ENCODE assay signal across 1 cellular context in the genomic region with DNA sequence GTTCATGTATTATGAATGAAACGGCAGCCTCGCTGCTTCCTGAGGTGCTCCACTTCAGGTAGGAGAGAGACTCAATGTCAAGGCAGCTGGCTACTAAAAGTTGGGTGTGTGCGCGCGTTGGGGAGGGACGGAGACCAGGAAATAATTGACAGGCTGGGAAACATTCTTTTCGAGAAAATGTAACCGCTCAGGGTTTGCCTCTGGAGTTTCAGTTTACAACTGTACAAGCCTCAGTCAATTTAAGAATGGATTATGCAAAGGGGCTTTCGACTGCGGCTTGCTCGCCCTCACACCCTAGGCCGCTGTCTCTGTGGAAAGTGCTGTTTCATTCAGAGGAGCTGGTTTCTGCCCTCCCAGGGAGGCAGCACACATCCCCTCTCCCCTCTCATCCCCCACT.
TF ChIP-seq lines count a peak whose summit lies in the region.

No MANE protein-coding gene starts in this region.

TF ChIP-seq in K562, 482 proteins besides CTCF, POLR2A, EP300 and RAD21 (continued from another document):
- peak; percentile 57 for TF ChIP-seq BRD9 (IDR thresholded peaks at IDR 0.05; ENCODE audit: low read depth, partially characterized antibody)
- TF ChIP-seq, protein P1, sequence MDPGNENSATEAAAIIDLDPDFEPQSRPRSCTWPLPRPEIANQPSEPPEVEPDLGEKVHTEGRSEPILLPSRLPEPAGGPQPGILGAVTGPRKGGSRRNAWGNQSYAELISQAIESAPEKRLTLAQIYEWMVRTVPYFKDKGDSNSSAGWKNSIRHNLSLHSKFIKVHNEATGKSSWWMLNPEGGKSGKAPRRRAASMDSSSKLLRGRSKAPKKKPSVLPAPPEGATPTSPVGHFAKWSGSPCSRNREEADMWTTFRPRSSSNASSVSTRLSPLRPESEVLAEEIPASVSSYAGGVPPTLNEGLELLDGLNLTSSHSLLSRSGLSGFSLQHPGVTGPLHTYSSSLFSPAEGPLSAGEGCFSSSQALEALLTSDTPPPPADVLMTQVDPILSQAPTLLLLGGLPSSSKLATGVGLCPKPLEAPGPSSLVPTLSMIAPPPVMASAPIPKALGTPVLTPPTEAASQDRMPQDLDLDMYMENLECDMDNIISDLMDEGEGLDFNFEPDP (CRISPR knock-in tag; IDR thresholded peaks at IDR 0.05) = no peak
- TF ChIP-seq, protein P2, sequence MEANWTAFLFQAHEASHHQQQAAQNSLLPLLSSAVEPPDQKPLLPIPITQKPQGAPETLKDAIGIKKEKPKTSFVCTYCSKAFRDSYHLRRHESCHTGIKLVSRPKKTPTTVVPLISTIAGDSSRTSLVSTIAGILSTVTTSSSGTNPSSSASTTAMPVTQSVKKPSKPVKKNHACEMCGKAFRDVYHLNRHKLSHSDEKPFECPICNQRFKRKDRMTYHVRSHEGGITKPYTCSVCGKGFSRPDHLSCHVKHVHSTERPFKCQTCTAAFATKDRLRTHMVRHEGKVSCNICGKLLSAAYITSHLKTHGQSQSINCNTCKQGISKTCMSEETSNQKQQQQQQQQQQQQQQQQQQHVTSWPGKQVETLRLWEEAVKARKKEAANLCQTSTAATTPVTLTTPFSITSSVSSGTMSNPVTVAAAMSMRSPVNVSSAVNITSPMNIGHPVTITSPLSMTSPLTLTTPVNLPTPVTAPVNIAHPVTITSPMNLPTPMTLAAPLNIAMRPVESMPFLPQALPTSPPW (CRISPR knock-in tag; IDR thresholded peaks at IDR 0.05) = no peak
- TF ChIP-seq, protein P3, sequence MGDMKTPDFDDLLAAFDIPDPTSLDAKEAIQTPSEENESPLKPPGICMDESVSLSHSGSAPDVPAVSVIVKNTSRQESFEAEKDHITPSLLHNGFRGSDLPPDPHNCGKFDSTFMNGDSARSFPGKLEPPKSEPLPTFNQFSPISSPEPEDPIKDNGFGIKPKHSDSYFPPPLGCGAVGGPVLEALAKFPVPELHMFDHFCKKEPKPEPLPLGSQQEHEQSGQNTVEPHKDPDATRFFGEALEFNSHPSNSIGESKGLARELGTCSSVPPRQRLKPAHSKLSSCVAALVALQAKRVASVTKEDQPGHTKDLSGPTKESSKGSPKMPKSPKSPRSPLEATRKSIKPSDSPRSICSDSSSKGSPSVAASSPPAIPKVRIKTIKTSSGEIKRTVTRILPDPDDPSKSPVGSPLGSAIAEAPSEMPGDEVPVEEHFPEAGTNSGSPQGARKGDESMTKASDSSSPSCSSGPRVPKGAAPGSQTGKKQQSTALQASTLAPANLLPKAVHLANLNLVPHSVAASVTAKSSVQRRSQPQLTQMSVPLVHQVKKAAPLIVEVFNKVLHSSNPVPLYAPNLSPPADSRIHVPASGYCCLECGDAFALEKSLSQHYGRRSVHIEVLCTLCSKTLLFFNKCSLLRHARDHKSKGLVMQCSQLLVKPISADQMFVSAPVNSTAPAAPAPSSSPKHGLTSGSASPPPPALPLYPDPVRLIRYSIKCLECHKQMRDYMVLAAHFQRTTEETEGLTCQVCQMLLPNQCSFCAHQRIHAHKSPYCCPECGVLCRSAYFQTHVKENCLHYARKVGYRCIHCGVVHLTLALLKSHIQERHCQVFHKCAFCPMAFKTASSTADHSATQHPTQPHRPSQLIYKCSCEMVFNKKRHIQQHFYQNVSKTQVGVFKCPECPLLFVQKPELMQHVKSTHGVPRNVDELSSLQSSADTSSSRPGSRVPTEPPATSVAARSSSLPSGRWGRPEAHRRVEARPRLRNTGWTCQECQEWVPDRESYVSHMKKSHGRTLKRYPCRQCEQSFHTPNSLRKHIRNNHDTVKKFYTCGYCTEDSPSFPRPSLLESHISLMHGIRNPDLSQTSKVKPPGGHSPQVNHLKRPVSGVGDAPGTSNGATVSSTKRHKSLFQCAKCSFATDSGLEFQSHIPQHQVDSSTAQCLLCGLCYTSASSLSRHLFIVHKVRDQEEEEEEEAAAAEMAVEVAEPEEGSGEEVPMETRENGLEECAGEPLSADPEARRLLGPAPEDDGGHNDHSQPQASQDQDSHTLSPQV (IDR thresholded peaks at IDR 0.05) = peak; percentile 22; the same call in 1 of the 2 replicates
- no peak for TF ChIP-seq ZNF253 (CRISPR knock-in tag; conservative IDR thresholded peaks at IDR 0.05)
- TF ChIP-seq PHB2 (IDR thresholded peaks at IDR 0.05; ENCODE audit: low read depth) = no peak
- TF ChIP-seq BMI1 (IDR thresholded peaks at IDR 0.05; ENCODE audit: low read length) = no peak
- TF ChIP-seq PHF21A (IDR thresholded peaks at IDR 0.05; ENCODE audit: borderline replicate concordance, low read depth) = no peak
- no peak for TF ChIP-seq SMARCA5 (IDR thresholded peaks at IDR 0.05)
- TF ChIP-seq LCOR (CRISPR knock-in tag; IDR thresholded peaks at IDR 0.05) = 0 out of 2 replicates have a peak, but pooled peaks have one; percentile 2
- TF ChIP-seq ZNF780A (CRISPR knock-in tag; IDR thresholded peaks at IDR 0.05) = no peak
- TF ChIP-seq ZNF282 (CRISPR knock-in tag; IDR thresholded peaks at IDR 0.05) = no peak
- TF ChIP-seq SMAD4 (CRISPR knock-in tag; conservative IDR thresholded peaks at IDR 0.05) = no peak
- peak; percentile 5; the same call in 1 of the 2 replicates for TF ChIP-seq XRCC5 (IDR thresholded peaks at IDR 0.05; ENCODE audit: low read depth, low read length)
- TF ChIP-seq, protein P4, sequence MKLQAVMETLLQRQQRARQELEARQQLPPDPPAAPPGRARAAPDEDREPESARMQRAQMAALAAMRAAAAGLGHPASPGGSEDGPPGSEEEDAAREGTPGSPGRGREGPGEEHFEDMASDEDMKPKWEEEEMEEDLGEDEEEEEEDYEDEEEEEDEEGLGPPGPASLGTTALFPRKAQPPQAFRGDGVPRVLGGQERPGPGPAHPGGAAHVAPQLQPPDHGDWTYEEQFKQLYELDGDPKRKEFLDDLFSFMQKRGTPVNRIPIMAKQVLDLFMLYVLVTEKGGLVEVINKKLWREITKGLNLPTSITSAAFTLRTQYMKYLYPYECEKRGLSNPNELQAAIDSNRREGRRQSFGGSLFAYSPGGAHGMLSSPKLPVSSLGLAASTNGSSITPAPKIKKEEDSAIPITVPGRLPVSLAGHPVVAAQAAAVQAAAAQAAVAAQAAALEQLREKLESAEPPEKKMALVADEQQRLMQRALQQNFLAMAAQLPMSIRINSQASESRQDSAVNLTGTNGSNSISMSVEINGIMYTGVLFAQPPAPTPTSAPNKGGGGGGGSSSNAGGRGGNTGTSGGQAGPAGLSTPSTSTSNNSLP (IDR thresholded peaks at IDR 0.05; ENCODE audit: borderline replicate concordance, low read depth, low read length) = no peak
- TF ChIP-seq CHD1 (IDR thresholded peaks at IDR 0.05; ENCODE audit: low read length) = no peak
- TF ChIP-seq, protein P5, sequence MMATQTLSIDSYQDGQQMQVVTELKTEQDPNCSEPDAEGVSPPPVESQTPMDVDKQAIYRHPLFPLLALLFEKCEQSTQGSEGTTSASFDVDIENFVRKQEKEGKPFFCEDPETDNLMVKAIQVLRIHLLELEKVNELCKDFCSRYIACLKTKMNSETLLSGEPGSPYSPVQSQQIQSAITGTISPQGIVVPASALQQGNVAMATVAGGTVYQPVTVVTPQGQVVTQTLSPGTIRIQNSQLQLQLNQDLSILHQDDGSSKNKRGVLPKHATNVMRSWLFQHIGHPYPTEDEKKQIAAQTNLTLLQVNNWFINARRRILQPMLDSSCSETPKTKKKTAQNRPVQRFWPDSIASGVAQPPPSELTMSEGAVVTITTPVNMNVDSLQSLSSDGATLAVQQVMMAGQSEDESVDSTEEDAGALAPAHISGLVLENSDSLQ (IDR thresholded peaks at IDR 0.05) = peak; percentile 77
- no peak for TF ChIP-seq ATF1 (CRISPR knock-in tag; IDR thresholded peaks at IDR 0.05)
- peak; percentile 82; the same call in 1 of the 2 replicates for TF ChIP-seq ATF1 (tag; IDR thresholded peaks at IDR 0.05)
- TF ChIP-seq NFE2 (IDR thresholded peaks at IDR 0.05; ENCODE audit: low read depth) = peak; percentile 77
- no peak for TF ChIP-seq CEBPG (CRISPR knock-in tag; IDR thresholded peaks at IDR 0.05)
- TF ChIP-seq CEBPG (tag; conservative IDR thresholded peaks at IDR 0.05 in 1 of 2, IDR thresholded peaks at IDR 0.05 in 1 of 2) = peak in 1 of 2 experiments; percentile 37; a peak in 1 of 4 replicates
- TF ChIP-seq TEAD2 (tag; IDR thresholded peaks at IDR 0.05) = no peak
- TF ChIP-seq ZNF766 (CRISPR knock-in tag; conservative IDR thresholded peaks at IDR 0.05) = no peak
- TF ChIP-seq, protein P6, sequence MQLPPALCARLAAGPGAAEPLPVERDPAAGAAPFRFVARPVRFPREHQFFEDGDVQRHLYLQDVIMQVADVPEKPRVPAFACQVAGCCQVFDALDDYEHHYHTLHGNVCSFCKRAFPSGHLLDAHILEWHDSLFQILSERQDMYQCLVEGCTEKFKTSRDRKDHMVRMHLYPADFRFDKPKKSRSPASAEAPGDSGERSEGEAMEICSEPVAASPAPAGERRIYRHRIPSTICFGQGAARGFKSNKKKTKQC (CRISPR knock-in tag; IDR thresholded peaks at IDR 0.05) = no peak
- no peak for TF ChIP-seq KLF1 (tag; IDR thresholded peaks at IDR 0.05)
- 0 out of 2 replicates have a peak, but pooled peaks have one; percentile 30 for TF ChIP-seq KAT8 (IDR thresholded peaks at IDR 0.05; ENCODE audit: low read depth)
- TF ChIP-seq HDAC1 (IDR thresholded peaks at IDR 0.05) = 0 out of 4 replicates have a peak, but pooled peaks of 1 of the 2 experiments have one; percentile 18
- 0 out of 2 replicates have a peak, but pooled peaks have one; percentile 26 for TF ChIP-seq MAFF (IDR thresholded peaks at IDR 0.05; ENCODE audit: low read length)
- TF ChIP-seq ZFX (CRISPR knock-in tag; IDR thresholded peaks at IDR 0.05) = peak; percentile 64
- TF ChIP-seq, protein P7, sequence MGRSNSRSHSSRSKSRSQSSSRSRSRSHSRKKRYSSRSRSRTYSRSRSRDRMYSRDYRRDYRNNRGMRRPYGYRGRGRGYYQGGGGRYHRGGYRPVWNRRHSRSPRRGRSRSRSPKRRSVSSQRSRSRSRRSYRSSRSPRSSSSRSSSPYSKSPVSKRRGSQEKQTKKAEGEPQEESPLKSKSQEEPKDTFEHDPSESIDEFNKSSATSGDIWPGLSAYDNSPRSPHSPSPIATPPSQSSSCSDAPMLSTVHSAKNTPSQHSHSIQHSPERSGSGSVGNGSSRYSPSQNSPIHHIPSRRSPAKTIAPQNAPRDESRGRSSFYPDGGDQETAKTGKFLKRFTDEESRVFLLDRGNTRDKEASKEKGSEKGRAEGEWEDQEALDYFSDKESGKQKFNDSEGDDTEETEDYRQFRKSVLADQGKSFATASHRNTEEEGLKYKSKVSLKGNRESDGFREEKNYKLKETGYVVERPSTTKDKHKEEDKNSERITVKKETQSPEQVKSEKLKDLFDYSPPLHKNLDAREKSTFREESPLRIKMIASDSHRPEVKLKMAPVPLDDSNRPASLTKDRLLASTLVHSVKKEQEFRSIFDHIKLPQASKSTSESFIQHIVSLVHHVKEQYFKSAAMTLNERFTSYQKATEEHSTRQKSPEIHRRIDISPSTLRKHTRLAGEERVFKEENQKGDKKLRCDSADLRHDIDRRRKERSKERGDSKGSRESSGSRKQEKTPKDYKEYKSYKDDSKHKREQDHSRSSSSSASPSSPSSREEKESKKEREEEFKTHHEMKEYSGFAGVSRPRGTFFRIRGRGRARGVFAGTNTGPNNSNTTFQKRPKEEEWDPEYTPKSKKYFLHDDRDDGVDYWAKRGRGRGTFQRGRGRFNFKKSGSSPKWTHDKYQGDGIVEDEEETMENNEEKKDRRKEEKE (IDR thresholded peaks at IDR 0.05; ENCODE audit: borderline replicate concordance in 1 of 2, control insufficient read depth in 1 of 2, low read depth in 2 of 2, low read length in 1 of 2) = no peak
